Comparison of ENCODE assay signal across 9 cellular contexts in genomic region chr6:157045831-157046454, GRCh38.
DNase-seq lines count a peak whose midpoint lies in the region; ATAC-seq, FAIRE-seq and TF ChIP-seq lines count a peak whose summit lies in the region.
"Had no signal": no experiment of that assay in that cellular context is flagged by ENCODE, and none has a peak within 500 bp of the region (broad histone marks: within the 10 kb centered on the region; RNA-seq: fewer than 3 reads in every experiment).

No MANE protein-coding gene starts in this region.

- no peaks in the 10 kb centered on the region for H3K9me3 Mint-ChIP-seq in activated T-cell treated with anti-CD3 and anti-CD28 coated beads, Interleukin-2, amount 50 U/mL, for 24 hours

- peaks cover 0 to 32% (median 0%) of the 10 kb centered on the region in 4 donors for H3K4me1 ChIP-seq in tibial nerve

- H3K27me3 ChIP-seq in tibial nerve: no peaks in the 10 kb centered on the region

- peaks cover 19% of the 10 kb centered on the region for H3K4me1 Mint-ChIP-seq in activated T-cell treated with anti-CD3 and anti-CD28 coated beads, Interleukin-2, amount 50 U/mL, for 24 hours (ENCODE audit: low read depth)

- peak; percentile 16 for TF ChIP-seq CTCF in GM20000 (IDR thresholded peaks at IDR 0.05; ENCODE audit: extremely low read depth, missing control alignments)
- TF ChIP-seq CTCF in tibial nerve (IDR thresholded peaks at IDR 0.05): peak; percentile 24 to 59 (median 39)

- in situ Hi-C loops in ACHN (cut with HindIII; ENCODE audit: low pct_ligation_motif_present, low pct_unique_long_range_greater_than_20kb, low sequenced_read_pairs): no loop called here

- no peak for TF ChIP-seq POLR2A in tibial nerve (IDR thresholded peaks at IDR 0.05)

- H3K36me3 ChIP-seq in tibial nerve: peaks cover 0 to 4% (median 0%) of the 10 kb centered on the region in 3 donors

- no peak overlapping the region for H3K27ac Mint-ChIP-seq in activated T-cell treated with anti-CD3 and anti-CD28 coated beads, Interleukin-2, amount 50 U/mL, for 24 hours

- 5 to 26% methylated on average over 2 of the region's 2 CpGs for WGBS in tibial nerve, 2 donors

- H3K27ac ChIP-seq in tibial nerve: no peak overlapping the region
- H3K27ac ChIP-seq: epithelial cell of prostate had no signal

- no peaks in the 10 kb centered on the region for H3K27me3 Mint-ChIP-seq in activated T-cell treated with anti-CD3 and anti-CD28 coated beads, Interleukin-2, amount 50 U/mL, for 24 hours

- TF ChIP-seq EP300 in tibial nerve (IDR thresholded peaks at IDR 0.05): no peak

- H3K36me3 Mint-ChIP-seq in activated T-cell treated with anti-CD3 and anti-CD28 coated beads, Interleukin-2, amount 50 U/mL, for 24 hours (ENCODE audit: low read depth): peaks cover 8% of the 10 kb centered on the region

- FAIRE-seq in frontal cortex (lab: Jason Lieb, UNC): peak; percentile 69

- H3K9me3 ChIP-seq in tibial nerve: no peaks in the 10 kb centered on the region

- ATAC-seq in GM21737 (IDR thresholded peaks at IDR 0.05; ENCODE audit: unreplicated experiment): no peak

- peak; percentile 77 for DNase-seq in ACHN
- DNase-seq in GM20000 (ENCODE audit: low spot score): no peak
- peak; percentile 80 for DNase-seq in RKO (ENCODE audit: low spot score)
- peak in 1 of 2 donors; percentile 20 for DNase-seq in frontal cortex (ENCODE audit: low spot score in 2 of 2)
- DNase-seq in tibial nerve (ENCODE audit: low spot score in 2 of 2): no peak
- no peak for DNase-seq in activated T-cell treated with anti-CD3 and anti-CD28 coated beads, Interleukin-2, amount 50 U/mL, for 24 hours
- DNase-seq in NCI-H1436 (lab: John Stamatoyannopoulos, UW): no peak

- no peak overlapping the region for H3K4me3 ChIP-seq in tibial nerve

- no peak overlapping the region for H3K4me3 Mint-ChIP-seq in activated T-cell treated with anti-CD3 and anti-CD28 coated beads, Interleukin-2, amount 50 U/mL, for 24 hours

Comparison
In these comparisons a context has a peak if more than half of its experiments do, and no peak if none do; other contexts are left out.
1. DNase-seq: peak in ACHN (single experiment) and RKO (single experiment); none in GM20000 (single experiment), tibial nerve (0 of 2), activated T-cell treated with anti-CD3 and anti-CD28 coated beads, Interleukin-2, amount 50 U/mL, for 24 hours (single experiment) and NCI-H1436 (single experiment).